ENCODE assay signal across 1 cellular context in the genomic region with DNA sequence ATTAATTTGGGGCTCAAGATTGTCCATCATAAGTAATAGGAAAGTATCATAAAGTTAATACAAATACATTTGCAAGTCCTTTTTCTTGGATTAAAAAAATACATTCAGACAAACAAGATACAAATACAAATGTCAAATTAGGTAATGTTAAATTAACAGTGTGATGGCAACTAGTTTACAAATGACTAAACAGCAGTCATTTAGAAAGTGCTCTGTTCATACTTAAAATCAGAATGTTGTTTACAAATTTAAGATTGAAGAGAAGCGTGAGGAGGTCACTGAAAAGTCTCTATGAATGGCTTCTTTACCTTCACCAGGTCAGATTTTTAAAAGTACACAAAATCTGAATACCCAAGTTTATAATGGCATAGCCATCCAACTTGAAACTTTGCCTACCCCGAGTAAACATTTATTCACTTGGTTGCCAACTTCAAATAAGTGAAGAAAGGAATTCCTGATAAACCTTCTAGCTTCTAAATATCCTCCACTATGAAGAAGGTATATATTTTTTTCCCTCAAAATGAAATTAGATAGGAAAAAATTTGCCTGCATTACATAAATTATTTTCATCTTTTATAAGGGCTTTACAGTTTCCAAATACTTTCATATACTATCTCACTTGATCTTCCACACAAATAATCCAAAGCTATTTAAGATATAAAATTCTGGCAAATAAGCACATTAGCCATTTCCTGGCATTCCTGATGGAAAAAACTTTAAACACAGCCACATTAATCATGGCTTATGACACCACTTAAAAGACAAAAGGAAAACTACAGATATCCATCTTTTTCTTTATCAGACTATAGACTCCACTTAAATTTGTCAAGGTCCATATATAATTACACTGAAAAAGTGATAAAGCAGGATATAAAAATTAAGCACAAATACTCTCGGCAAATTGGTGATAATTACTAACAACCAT.
TF ChIP-seq lines count a peak whose summit lies in the region.

No MANE protein-coding gene starts in this region.

TF ChIP-seq in GM12878, 131 proteins besides CTCF, POLR2A, EP300 and RAD21:
- TF ChIP-seq ATF7 (IDR thresholded peaks at IDR 0.05; ENCODE audit: low read depth) (peak; percentile 61), JUNB (IDR thresholded peaks at IDR 0.05) (peak; percentile 92), IRF4 (IDR thresholded peaks at IDR 0.05; ENCODE audit: low read depth, low read length) (peak; percentile 52; the same call in 1 of the 2 replicates), RELA (IDR thresholded peaks at IDR 0.05; ENCODE audit: borderline replicate concordance, partially characterized antibody) (no peak), MTA2 (IDR thresholded peaks at IDR 0.05; ENCODE audit: low read depth) (0 out of 2 replicates have a peak, but pooled peaks have one; percentile 12), ZNF622 (IDR thresholded peaks at IDR 0.05) (no peak)
- TF ChIP-seq, protein P1, sequence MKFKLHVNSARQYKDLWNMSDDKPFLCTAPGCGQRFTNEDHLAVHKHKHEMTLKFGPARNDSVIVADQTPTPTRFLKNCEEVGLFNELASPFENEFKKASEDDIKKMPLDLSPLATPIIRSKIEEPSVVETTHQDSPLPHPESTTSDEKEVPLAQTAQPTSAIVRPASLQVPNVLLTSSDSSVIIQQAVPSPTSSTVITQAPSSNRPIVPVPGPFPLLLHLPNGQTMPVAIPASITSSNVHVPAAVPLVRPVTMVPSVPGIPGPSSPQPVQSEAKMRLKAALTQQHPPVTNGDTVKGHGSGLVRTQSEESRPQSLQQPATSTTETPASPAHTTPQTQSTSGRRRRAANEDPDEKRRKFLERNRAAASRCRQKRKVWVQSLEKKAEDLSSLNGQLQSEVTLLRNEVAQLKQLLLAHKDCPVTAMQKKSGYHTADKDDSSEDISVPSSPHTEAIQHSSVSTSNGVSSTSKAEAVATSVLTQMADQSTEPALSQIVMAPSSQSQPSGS (IDR thresholded peaks at IDR 0.05; ENCODE audit: low read length) = peak; percentile 61
